Comparison of ENCODE assay signal across 22 cellular contexts in the genomic region with DNA sequence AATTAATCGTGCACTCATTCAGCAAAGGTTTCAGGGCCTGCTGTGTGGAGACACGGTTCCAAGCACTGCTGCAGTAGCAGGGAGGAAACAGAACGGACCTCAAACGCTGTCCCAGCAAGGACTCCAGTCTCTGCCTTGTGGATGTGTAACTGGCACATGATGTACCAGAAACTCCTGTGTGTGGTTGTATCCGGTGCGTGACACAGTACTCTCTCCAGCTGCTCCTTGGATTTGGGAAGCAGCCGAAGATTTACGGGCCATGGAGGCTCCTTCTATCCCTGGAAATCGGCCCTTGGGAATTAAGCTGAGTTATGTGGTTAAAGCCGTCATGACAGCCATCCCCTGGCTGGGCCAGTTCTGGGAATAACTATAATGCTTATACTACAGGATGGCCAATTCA. TPM values are rescaled to one million over a fixed set of nuclear protein-coding genes. Genes with fewer than 3 reads are reported as not detected.
DNase-seq lines count a peak whose midpoint lies in the region; ATAC-seq and TF ChIP-seq lines count a peak whose summit lies in the region.
"Had no signal": no experiment of that assay in that cellular context is flagged by ENCODE, and none has a peak within 500 bp of the region (broad histone marks: within the 10 kb centered on the region; RNA-seq: fewer than 3 reads in every experiment).

No MANE protein-coding gene starts in this region.

- H3K9me3 Mint-ChIP-seq in MCF 10A (ENCODE audit: unreplicated experiment), result no peaks in the 10 kb centered on the region
- H3K9me3 Mint-ChIP-seq: activated naive CD8-positive, alpha-beta T cell treated with anti-CD3 and anti-CD28 coated beads, Interleukin-2, amount 10 ng/mL, durations not matched to agents 7 days and 5 days; type B pancreatic cell had no signal

- TF ChIP-seq CTCF in hepatocyte (IDR thresholded peaks at IDR 0.05; ENCODE audit: poor library complexity) (no peak), MCF 10A (IDR thresholded peaks at IDR 0.05; ENCODE audit: unreplicated experiment) (no peak)

- H3K79me2 ChIP-seq in hepatocyte, result peaks cover 5% of the 10 kb centered on the region

- H2AFZ ChIP-seq in hepatocyte, result no peak overlapping the region
- H2AFZ ChIP-seq: GM23248 had no signal

- POLR2A ChIA-PET in MCF 10A (lab: Yijun Ruan, JAX), result interaction anchor here (0.6 to 2.9 kb wide), 2 partner anchors 9 to 52 kb away, joined by 4 to 16 read pairs; a partner anchor contains a TSS

- H3K27me3 Mint-ChIP-seq in MCF 10A (ENCODE audit: insufficient read depth, unreplicated experiment), result no peaks in the 10 kb centered on the region
- H3K27me3 Mint-ChIP-seq: activated naive CD8-positive, alpha-beta T cell treated with anti-CD3 and anti-CD28 coated beads, Interleukin-2, amount 10 ng/mL, durations not matched to agents 7 days and 5 days; type B pancreatic cell had no signal

- H3K4me1 ChIP-seq in NT2/D1 (ENCODE audit: insufficient read depth, insufficient read length), result peaks cover 5% of the 10 kb centered on the region
- H3K4me1 ChIP-seq in hepatocyte (ENCODE audit: insufficient read depth), result peaks cover 8% of the 10 kb centered on the region
- H3K4me1 ChIP-seq: BE2C had no signal

- ATAC-seq in left colon, result peak; percentile 10
- ATAC-seq: activated CD4-positive, CD25-positive, alpha-beta regulatory T cell treated with anti-CD3 and anti-CD28 coated beads, Interleukin-2, amount 50 U/mL, for 24 hours; foreskin keratinocyte had no signal

- no peak overlapping the region for H3K27ac ChIP-seq in hepatocyte
- H3K27ac ChIP-seq: foreskin keratinocyte, GM23248, SK-N-MC had no signal

- no peak overlapping the region for H3K27ac Mint-ChIP-seq in MCF 10A (ENCODE audit: low read depth, unreplicated experiment)
- H3K27ac Mint-ChIP-seq: activated naive CD8-positive, alpha-beta T cell treated with anti-CD3 and anti-CD28 coated beads, Interleukin-2, amount 10 ng/mL, durations not matched to agents 7 days and 5 days; type B pancreatic cell had no signal

- BruUV-seq in MCF 10A (replicated peaks; lab: Mats Ljungman, UMichigan), result no TSS peak

- peaks cover 19% of the 10 kb centered on the region for H3K36me3 ChIP-seq in NT2/D1 (ENCODE audit: insufficient read depth, insufficient read length, low read length)
- no peaks in the 10 kb centered on the region for H3K36me3 ChIP-seq in hepatocyte (replicated peaks; ENCODE audit: insufficient read depth, low read depth)
- H3K36me3 ChIP-seq: BE2C had no signal

- H3K9me3 ChIP-seq in NT2/D1 (ENCODE audit: insufficient read depth, low read length), result no peaks in the 10 kb centered on the region
- no peaks in the 10 kb centered on the region for H3K9me3 ChIP-seq in hepatocyte (ENCODE audit: low read depth)
- H3K9me3 ChIP-seq: BE2C had no signal

- WGBS in hepatocyte (ENCODE audit: low lambda C conversion rate, missing lambda C conversion rate), result 84% methylated on average over 10 of the region's 10 CpGs

- CTCF ChIA-PET in MCF 10A (lab: Yijun Ruan, JAX), result interaction anchor here (0.7 to 1.0 kb wide), 2 partner anchors 9 to 190 kb away, joined by 5 read pairs; no protein-coding TSS in a partner anchor

- no peak overlapping the region for H3K4me2 ChIP-seq in hepatocyte

- DNase-seq in GM04504 (ENCODE audit: low read depth) (peak; percentile 98), NT2/D1 (ENCODE audit: low read depth, low spot score) (no peak), left colon (peak in 1 of 2 donors; percentile 52), skeletal muscle cell (ENCODE audit: low read depth) (peak; percentile 94), hepatocyte (ENCODE audit: low spot score) (no peak), MCF 10A (ENCODE audit: unreplicated experiment) (no peak)
- DNase-seq in activated CD4-positive, CD25-positive, alpha-beta regulatory T cell treated with anti-CD3 and anti-CD28 coated beads, Interleukin-2, amount 50 U/mL, for 72 hours, result no peak
- DNase-seq: activated CD8-positive, alpha-beta memory T cell treated with anti-CD3 and anti-CD28 coated beads for 24 hours; activated naive CD8-positive, alpha-beta T cell treated with anti-CD3 and anti-CD28 coated beads, Interleukin-2, amount 10 ng/mL, durations not matched to agents 7 days and 5 days; BE2C; EL; foreskin keratinocyte; GM23248; midbrain; NCI-H1092; NCI-H2081 treated with DMSO at 0.1 percent for 48 hours; nucleus accumbens; stimulated activated CD4-positive, alpha-beta T cell treated with anti-CD3 and anti-CD28 coated beads, Interleukin-1b, Interleukin-23, amount 100 ng/mL, for 48 hours; stimulated activated naive CD4-positive, alpha-beta T cell had no signal

- H4K20me1 ChIP-seq in hepatocyte (ENCODE audit: insufficient read depth, poor library complexity, severe bottlenecking), result no peaks in the 10 kb centered on the region

- H3K27me3 ChIP-seq in NT2/D1 (ENCODE audit: insufficient read depth, insufficient read length) (no peaks in the 10 kb centered on the region), hepatocyte (no peaks in the 10 kb centered on the region)
- H3K27me3 ChIP-seq: BE2C, foreskin keratinocyte had no signal

- no peaks in the 10 kb centered on the region for H3K9me2 ChIP-seq in hepatocyte (replicated peaks; ENCODE audit: insufficient read depth)

- intact Hi-C loops in left colon (cut with DNase I, micrococcal nuclease) (no loop called here), MCF 10A (cut with micrococcal nuclease) (no loop called here)

- H3K36me3 Mint-ChIP-seq in MCF 10A (ENCODE audit: insufficient read depth, unreplicated experiment), result peaks cover 29% of the 10 kb centered on the region
- H3K36me3 Mint-ChIP-seq: activated naive CD8-positive, alpha-beta T cell treated with anti-CD3 and anti-CD28 coated beads, Interleukin-2, amount 10 ng/mL, durations not matched to agents 7 days and 5 days; type B pancreatic cell had no signal

- H3K4me3 ChIP-seq in NT2/D1 (ENCODE audit: insufficient read length, low read depth) (no peak overlapping the region), skeletal muscle cell (ENCODE audit: low read depth, low read length) (no peak overlapping the region), hepatocyte (no peak overlapping the region)
- H3K4me3 ChIP-seq: GM23248, SK-N-MC had no signal

- peak overlapping the region; percentile 58 for H3K9ac ChIP-seq in NT2/D1 (ENCODE audit: insufficient read length, low read depth)
- H3K9ac ChIP-seq: GM23248 had no signal

- peaks cover 9% of the 10 kb centered on the region for H3K4me1 Mint-ChIP-seq in MCF 10A (ENCODE audit: insufficient read depth, unreplicated experiment)

- H3K4me3 Mint-ChIP-seq in MCF 10A (ENCODE audit: unreplicated experiment), result no peak overlapping the region
- H3K4me3 Mint-ChIP-seq: activated naive CD8-positive, alpha-beta T cell treated with anti-CD3 and anti-CD28 coated beads, Interleukin-2, amount 10 ng/mL, durations not matched to agents 7 days and 5 days; type B pancreatic cell had no signal

RNA-seq across cellular contexts. Expression of a gene that starts 8.5 kb away (rescaled TPM):
- total RNA-seq in left colon (100 to 1,000 TPM in 1 of 2 donors, 10 to 100 TPM in 1; 82.5 to 135 TPM), hepatocyte (48.7 and 50.6 TPM in 2 replicates), MCF 10A (2022) (218 and 237 TPM in 2 replicates)
- polyA plus RNA-seq in hepatocyte, result 130 and 135 TPM in 2 replicates

RNA-seq across cellular contexts. Expression of a gene that starts 9.4 kb away (rescaled TPM):
- total RNA-seq in left colon (100 to 1,000 TPM; 106 to 146 TPM), hepatocyte (149 and 222 TPM in 2 replicates), MCF 10A (2022) (82.4 and 92.3 TPM in 2 replicates)
- 108 and 130 TPM in 2 replicates for polyA plus RNA-seq in hepatocyte

Comparison
In these comparisons a context has a peak if more than half of its experiments do, and no peak if none do; other contexts are left out.
1. DNase-seq: peak in GM04504 (single experiment) and skeletal muscle cell (single experiment); none in NT2/D1 (single experiment), hepatocyte (single experiment), MCF 10A (single experiment) and activated CD4-positive, CD25-positive, alpha-beta regulatory T cell treated with anti-CD3 and anti-CD28 coated beads, Interleukin-2, amount 50 U/mL, for 72 hours (single experiment).